In genomic region chrX:18575744-18576143, GRCh38 we compare ENCODE assay signal across 32 cellular contexts.
"Had no signal": no experiment of that assay in that cellular context is flagged by ENCODE, and none has a peak within 500 bp of the region (broad histone marks: within the 10 kb centered on the region; RNA-seq: fewer than 3 reads in every experiment).

No MANE protein-coding gene starts in this region.

- H3K9ac ChIP-seq: KMS-11 had no signal

- DNase-seq: activated CD4-positive, alpha-beta memory T cell treated with anti-CD3 and anti-CD28 coated beads, Interleukin-2, amount 10 ng/mL, durations not matched to agents 7 days and 5 days; activated CD4-positive, alpha-beta T cell treated with anti-CD3 and anti-CD28 coated beads for 1 hour; activated CD4-positive, alpha-beta T cell treated with anti-CD3 and anti-CD28 coated beads for 48 hours; activated CD4-positive, CD25-positive, alpha-beta regulatory T cell; activated CD8-positive, alpha-beta memory T cell treated with anti-CD3 and anti-CD28 coated beads for 24 hours; activated CD8-positive, alpha-beta memory T cell treated with anti-CD3 and anti-CD28 coated beads, Interleukin-2, amount 10 ng/mL, durations not matched to agents 7 days and 5 days; activated CD8-positive, alpha-beta memory T cell treated with anti-CD3 and anti-CD28 coated beads, Interleukin-2, amount 50 U/mL, for 48 hours; activated effector memory CD4-positive, alpha-beta T cell treated with Interleukin-2 at 50 U/mL for 16 hours; activated naive CD4-positive, alpha-beta T cell treated with anti-CD3 and anti-CD28 coated beads, Interleukin-2, amount 50 U/mL, for 16 hours; activated naive CD8-positive, alpha-beta T cell treated with anti-CD3 and anti-CD28 coated beads for 36 hours; activated T-cell treated with anti-CD3 and anti-CD28 coated beads, Interleukin-2, amount 50 U/mL, for 48 hours; amniotic stem cell; aorta; caudate nucleus; cerebellar nuclear complex; NCI-H1092 treated with DMSO at 0.1 percent for 48 hours; NCI-H1417; NCI-H146; NCI-H187; NCI-H2029 treated with DMSO at 0.1 percent for 48 hours; NCI-H2107; NCI-H2171; NCI-H510A; NCI-H526; NCI-H748 treated with DMSO at 0.1 percent for 48 hours; SIG-M5; T1000; WERI-Rb-1 had no signal

- ATAC-seq: activated CD8-positive, alpha-beta memory T cell treated with anti-CD3 and anti-CD28 coated beads, Interleukin-2, amount 10 ng/mL, durations not matched to agents 7 days and 5 days; Panc1; Right ventricle myocardium inferior; SK-N-SH treated with all-trans-retinoic acid at 6 μM for 48 hours had no signal

- H3K4me2 ChIP-seq: KMS-11 had no signal

- H3K27ac ChIP-seq: KMS-11 had no signal
